In the genomic region with DNA sequence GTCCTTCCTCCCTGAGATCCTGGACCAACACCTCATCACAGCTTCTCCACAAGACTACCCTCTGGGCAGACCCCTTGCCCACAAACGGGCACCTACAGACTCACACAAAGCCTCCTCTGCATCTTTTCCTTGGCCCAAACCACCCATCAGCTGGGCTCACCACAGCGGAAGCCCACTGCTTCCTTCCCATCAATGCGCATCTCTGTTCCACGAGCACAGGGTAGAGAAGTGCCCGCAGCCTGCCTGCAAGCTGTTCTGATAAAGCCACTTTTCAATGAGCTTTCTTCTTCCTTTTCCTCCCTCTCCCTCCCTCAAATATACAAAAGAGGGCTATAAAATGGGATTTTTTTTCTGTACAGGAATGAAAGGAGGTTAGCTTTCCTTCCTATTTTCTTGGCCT, we compare ENCODE assay signal across 21 cellular contexts.
DNase-seq lines count a peak whose midpoint lies in the region; ATAC-seq and TF ChIP-seq lines count a peak whose summit lies in the region.
"Had no signal": no experiment of that assay in that cellular context is flagged by ENCODE, and none has a peak within 500 bp of the region (broad histone marks: within the 10 kb centered on the region; RNA-seq: fewer than 3 reads in every experiment).

No MANE protein-coding gene starts in this region.

- peak; percentile 46 for ATAC-seq in CD4-positive, alpha-beta T cell (ENCODE audit: poor library complexity)
- ATAC-seq: activated T-cell treated with anti-CD3 and anti-CD28 coated beads, Interleukin-2, amount 50 U/mL, for 72 hours; Panc1 had no signal

- H2BK12ac ChIP-seq in mesenchymal stem cell (ENCODE audit: low read length in 2 of 2) = peak overlapping the region in 1 of 2 experiments; percentile 11

- H3K4me3 Mint-ChIP-seq in CD4-positive, alpha-beta T cell = no peak overlapping the region
- no peak overlapping the region for H3K4me3 Mint-ChIP-seq in activated CD4-positive, alpha-beta memory T cell treated with anti-CD3 and anti-CD28 coated beads for 36 hours
- H3K4me3 Mint-ChIP-seq: activated T-cell treated with anti-CD3 and anti-CD28 coated beads, Interleukin-2, amount 50 U/mL, for 72 hours; nephron progenitor cell had no signal

- no peak overlapping the region for H4K8ac ChIP-seq in mesenchymal stem cell (ENCODE audit: low read length)

- no peak overlapping the region for H3K23ac ChIP-seq in mesenchymal stem cell (ENCODE audit: low read length in 2 of 2)

- POLR2A ChIA-PET in CD4-positive, alpha-beta T cell (lab: Charles Lee) = no interaction called here
- POLR2A ChIA-PET in activated CD4-positive, alpha-beta memory T cell treated with anti-CD3 and anti-CD28 coated beads for 36 hours (lab: Charles Lee) = no interaction called here

- H3K4me2 ChIP-seq in mesenchymal stem cell (ENCODE audit: low read length, poor library complexity, severe bottlenecking) = no peak overlapping the region
- H3K4me2 ChIP-seq: smooth muscle cell had no signal

- H3K4ac ChIP-seq in mesenchymal stem cell (ENCODE audit: low read depth in 1 of 2, low read length in 2 of 2) = no peak overlapping the region

- no peak overlapping the region for H3K18ac ChIP-seq in mesenchymal stem cell (ENCODE audit: low read depth in 1 of 2, low read length in 2 of 2)

- H2BK5ac ChIP-seq in mesenchymal stem cell (ENCODE audit: low read depth, low read length, poor library complexity, severe bottlenecking) = no peak overlapping the region

- no peak overlapping the region for H2AFZ ChIP-seq in mesenchymal stem cell (ENCODE audit: low read depth, low read length)

- no peak overlapping the region for H2BK120ac ChIP-seq in mesenchymal stem cell (ENCODE audit: low read depth, low read length)

- TF ChIP-seq CTCF in CD4-positive, alpha-beta T cell (IDR thresholded peaks at IDR 0.05) = no peak

- H3K14ac ChIP-seq in mesenchymal stem cell (ENCODE audit: low read length in 2 of 2) = no peak overlapping the region

- intact Hi-C loops in CD4-positive, alpha-beta T cell (cut with DNase I, micrococcal nuclease) = no loop called here
- intact Hi-C loops in activated CD4-positive, alpha-beta memory T cell treated with anti-CD3 and anti-CD28 coated beads for 36 hours (cut with micrococcal nuclease) = no loop called here

- H3K9ac ChIP-seq in mesenchymal stem cell (ENCODE audit: low read length) = no peak overlapping the region

- no peaks in the 10 kb centered on the region for H3K9me3 ChIP-seq in CD4-positive, alpha-beta T cell (ENCODE audit: control insufficient read depth, low read length)
- H3K9me3 ChIP-seq in mesenchymal stem cell (ENCODE audit: control insufficient read depth, low read length) = no peaks in the 10 kb centered on the region
- H3K9me3 ChIP-seq: prostate gland, tibial artery had no signal

- peak overlapping the region; percentile 87 for H2BK15ac ChIP-seq in mesenchymal stem cell (ENCODE audit: low read depth, poor library complexity, severe bottlenecking)

- H3K27ac Mint-ChIP-seq in CD4-positive, alpha-beta T cell = peak overlapping the region; percentile 47
- H3K27ac Mint-ChIP-seq in activated CD4-positive, alpha-beta memory T cell treated with anti-CD3 and anti-CD28 coated beads for 36 hours = peak overlapping the region; percentile 47
- H3K27ac Mint-ChIP-seq: activated T-cell treated with anti-CD3 and anti-CD28 coated beads, Interleukin-2, amount 50 U/mL, for 72 hours had no signal

- no peak overlapping the region for H3K27ac ChIP-seq in CD4-positive, alpha-beta T cell (ENCODE audit: low read depth, low read length)
- no peak overlapping the region for H3K27ac ChIP-seq in mesenchymal stem cell (ENCODE audit: low read length, poor library complexity, severe bottlenecking)
- H3K27ac ChIP-seq: prostate gland, SK-N-MC, tibial artery had no signal

- CTCF ChIA-PET in CD4-positive, alpha-beta T cell (lab: Charles Lee) = interaction anchor here (0.8 kb wide), 1 partner anchor 163 kb away, joined by 3 read pairs; no protein-coding TSS in a partner anchor
- CTCF ChIA-PET in activated CD4-positive, alpha-beta memory T cell treated with anti-CD3 and anti-CD28 coated beads for 36 hours (lab: Charles Lee) = no interaction called here

- peaks cover 5% of the 10 kb centered on the region for H3K4me1 ChIP-seq in mesenchymal stem cell (ENCODE audit: control insufficient read depth, insufficient read depth, low read depth, low read length)
- H3K4me1 ChIP-seq: prostate gland had no signal

- H3K36me3 Mint-ChIP-seq in CD4-positive, alpha-beta T cell (ENCODE audit: low read depth) = peaks cover 92% of the 10 kb centered on the region
- H3K36me3 Mint-ChIP-seq in activated CD4-positive, alpha-beta memory T cell treated with anti-CD3 and anti-CD28 coated beads for 36 hours = peaks cover 72% of the 10 kb centered on the region

- H3K27me3 Mint-ChIP-seq in CD4-positive, alpha-beta T cell = no peaks in the 10 kb centered on the region
- no peaks in the 10 kb centered on the region for H3K27me3 Mint-ChIP-seq in activated CD4-positive, alpha-beta memory T cell treated with anti-CD3 and anti-CD28 coated beads for 36 hours

- peak overlapping the region; percentile 8 for H4K91ac ChIP-seq in mesenchymal stem cell (ENCODE audit: low read length)

- WGBS in mesenchymal stem cell = 82% methylated on average over 2 of the region's 5 CpGs

- no peak overlapping the region for H2AK5ac ChIP-seq in mesenchymal stem cell (ENCODE audit: low read length, severe bottlenecking)

- peak overlapping the region in 1 of 2 experiments; percentile 37 for H3K4me3 ChIP-seq in mesenchymal stem cell (ENCODE audit: insufficient read depth in 1 of 2, low read depth in 1 of 2, low read length in 2 of 2)
- H3K4me3 ChIP-seq: prostate gland, SK-N-MC, smooth muscle cell, tibial artery had no signal

- no peaks in the 10 kb centered on the region for H3K36me3 ChIP-seq in mesenchymal stem cell (ENCODE audit: control insufficient read depth in 1 of 2, insufficient read depth in 2 of 2, low read depth in 1 of 2, low read length in 2 of 2)
- H3K36me3 ChIP-seq: prostate gland had no signal

- no peaks in the 10 kb centered on the region for H3K9me3 Mint-ChIP-seq in CD4-positive, alpha-beta T cell
- H3K9me3 Mint-ChIP-seq in activated CD4-positive, alpha-beta memory T cell treated with anti-CD3 and anti-CD28 coated beads for 36 hours = no peaks in the 10 kb centered on the region
- H3K9me3 Mint-ChIP-seq: activated T-cell treated with anti-CD3 and anti-CD28 coated beads, Interleukin-2, amount 50 U/mL, for 72 hours; nephron progenitor cell had no signal

- peaks cover 62% of the 10 kb centered on the region for H3K4me1 Mint-ChIP-seq in CD4-positive, alpha-beta T cell (ENCODE audit: low read depth)
- H3K4me1 Mint-ChIP-seq in activated CD4-positive, alpha-beta memory T cell treated with anti-CD3 and anti-CD28 coated beads for 36 hours (ENCODE audit: low read depth) = peaks cover 75% of the 10 kb centered on the region

- DNase-seq in CD4-positive, alpha-beta T cell = no peak
- DNase-seq in GF-D8 (lab: John Stamatoyannopoulos, UW) (peak; percentile 29), mesenchymal stem cell (no peak), NCI-H748 treated with DMSO at 0.1 percent for 48 hours (lab: John Stamatoyannopoulos, UW) (no peak), mucosa of gallbladder (ENCODE audit: low spot score) (no peak), EL (no peak)
- DNase-seq in activated CD4-positive, alpha-beta memory T cell treated with anti-CD3 and anti-CD28 coated beads for 36 hours = no peak
- no peak for DNase-seq in stimulated activated CD4-positive, alpha-beta T cell treated with anti-CD3 and anti-CD28 coated beads, Interleukin-12 subunit alpha, Interleukin-12 subunit beta, amount 100 ng/mL, for 4 hours
- DNase-seq: activated CD4-positive, alpha-beta T cell treated with anti-CD3 and anti-CD28 coated beads for 48 hours; activated T-cell treated with anti-CD3 and anti-CD28 coated beads, Interleukin-2, amount 50 U/mL, for 72 hours; AML-193; aorta; cerebellar nuclear complex; islet precursor cell; mammary epithelial cell; nephron progenitor cell; tibial artery had no signal

- no peaks in the 10 kb centered on the region for H3K27me3 ChIP-seq in CD4-positive, alpha-beta T cell (ENCODE audit: control insufficient read depth, insufficient read depth, low read length)
- peaks cover 16 to 36% of the 10 kb centered on the region in 2 experiments for H3K27me3 ChIP-seq in mesenchymal stem cell (ENCODE audit: control insufficient read depth in 1 of 2, insufficient read depth in 1 of 2, low read length in 2 of 2)
- H3K27me3 ChIP-seq: tibial artery had no signal

- H3K79me1 ChIP-seq in mesenchymal stem cell (replicated peaks; ENCODE audit: low read length, poor library complexity, severe bottlenecking) = no peaks in the 10 kb centered on the region
